Comparison of ENCODE assay signal across 1 cellular context in the genomic region with DNA sequence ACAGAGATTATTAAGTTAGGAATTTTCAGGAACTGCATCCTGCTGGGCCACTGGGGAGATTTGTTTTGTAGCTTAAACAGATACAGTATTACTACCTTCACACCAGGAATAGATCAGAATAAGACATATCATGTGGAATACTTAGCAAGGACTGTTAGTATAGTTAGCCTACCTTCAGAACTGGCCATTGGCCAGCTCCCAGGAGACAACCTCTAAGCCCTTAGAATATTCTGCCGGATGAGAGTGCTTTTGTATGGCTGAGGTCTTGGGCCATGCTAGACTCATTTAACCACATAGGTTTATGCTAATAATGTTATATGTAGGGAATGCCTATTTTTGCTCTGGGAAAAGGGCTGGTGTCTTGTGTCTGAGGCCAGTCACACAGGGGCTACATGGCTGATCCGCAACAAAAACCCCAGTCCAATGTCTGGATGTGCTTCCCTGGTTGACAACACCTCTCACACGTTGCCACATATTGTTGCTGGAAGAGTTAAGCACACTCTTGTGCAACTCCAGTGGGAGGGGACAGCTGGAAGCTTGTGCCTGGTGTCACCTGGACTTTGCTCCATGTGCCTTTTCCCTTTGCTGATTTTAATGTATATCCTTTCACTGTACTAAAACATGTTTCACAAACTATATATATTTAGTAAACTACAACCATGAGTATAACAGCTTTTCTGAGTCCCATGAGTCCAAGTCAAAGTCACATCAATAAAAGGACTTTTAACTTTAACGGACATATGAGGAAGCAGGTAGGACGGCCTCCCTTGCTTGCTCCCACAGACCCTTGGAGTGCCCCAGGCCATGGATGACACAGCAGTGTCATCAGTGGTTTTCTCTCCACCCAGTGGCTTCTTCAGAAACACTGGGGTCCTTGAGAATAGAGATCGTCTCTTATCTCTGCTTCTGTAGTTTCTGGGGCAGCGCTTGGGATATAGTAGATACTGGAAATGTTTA.
A peak's percentile ranks its signal among the peaks of the same experiment; 100 is the strongest.
TF ChIP-seq lines count a peak whose summit lies in the region.

No MANE protein-coding gene starts in this region.

TF ChIP-seq in HepG2, 621 proteins besides CTCF, POLR2A, EP300 and RAD21 (continued from another document and continues in another):
- TF ChIP-seq ATF2 (CRISPR knock-in tag; IDR thresholded peaks at IDR 0.05) (peak; percentile 82), PATZ1 (CRISPR knock-in tag; IDR thresholded peaks at IDR 0.05) (peak; percentile 88), PHF20 (CRISPR knock-in tag; IDR thresholded peaks at IDR 0.05) (no peak), ZNF782 (CRISPR knock-in tag; IDR thresholded peaks at IDR 0.05; ENCODE audit: borderline replicate concordance) (no peak; the same call in 1 of the 2 replicates), ZNF326 (CRISPR knock-in tag; IDR thresholded peaks at IDR 0.05; ENCODE audit: borderline replicate concordance) (no peak), ZSCAN21 (CRISPR knock-in tag; IDR thresholded peaks at IDR 0.05; ENCODE audit: borderline replicate concordance) (0 out of 2 replicates have a peak, but pooled peaks have one; percentile 58), ZNF713 (CRISPR knock-in tag; IDR thresholded peaks at IDR 0.05) (no peak), PHF21A (CRISPR knock-in tag; IDR thresholded peaks at IDR 0.05) (peak; percentile 86; the same call in 1 of the 2 replicates), ATF7-NPFF (CRISPR knock-in tag; IDR thresholded peaks at IDR 0.05; ENCODE audit: low read depth) (0 out of 2 replicates have a peak, but pooled peaks have one; percentile 61), ZNF468 (CRISPR knock-in tag; IDR thresholded peaks at IDR 0.05) (no peak), PCBP1 (IDR thresholded peaks at IDR 0.05; ENCODE audit: borderline replicate concordance, low read depth, low read length) (no peak), SMC3 (IDR thresholded peaks at IDR 0.05; ENCODE audit: low read length) (0 out of 2 replicates have a peak, but pooled peaks have one; percentile 49), KDM3A (CRISPR knock-in tag; IDR thresholded peaks at IDR 0.05; ENCODE audit: low read depth) (peak; percentile 77; the same call in 1 of the 2 replicates), ZNF350 (CRISPR knock-in tag; IDR thresholded peaks at IDR 0.05; ENCODE audit: borderline replicate concordance, low read depth) (peak; percentile 85), ZNF225 (CRISPR knock-in tag; IDR thresholded peaks at IDR 0.05) (no peak), U2AF1 (optimal IDR thresholded peaks at IDR 0.05; ENCODE audit: low read depth, low read length) (no peak), RBAK (CRISPR knock-in tag; IDR thresholded peaks at IDR 0.05) (peak; percentile 77), KLF6 (CRISPR knock-in tag; IDR thresholded peaks at IDR 0.05) (peak; percentile 93; the same call in 1 of the 2 replicates), ZNF569 (CRISPR knock-in tag; IDR thresholded peaks at IDR 0.05; ENCODE audit: borderline replicate concordance) (0 out of 2 replicates have a peak, but pooled peaks have one; percentile 54), ZNF546 (CRISPR knock-in tag; conservative IDR thresholded peaks at IDR 0.05) (no peak), JDP2 (CRISPR knock-in tag; IDR thresholded peaks at IDR 0.05; ENCODE audit: borderline replicate concordance) (no peak), HINFP (CRISPR knock-in tag; IDR thresholded peaks at IDR 0.05; ENCODE audit: low read depth) (0 out of 2 replicates have a peak, but pooled peaks have one; percentile 49), ZNF143 (CRISPR knock-in tag; IDR thresholded peaks at IDR 0.05) (peak; percentile 41; the same call in 1 of the 2 replicates), BRD4 (CRISPR knock-in tag; IDR thresholded peaks at IDR 0.05) (peak; percentile 96), BCL6 (CRISPR knock-in tag; IDR thresholded peaks at IDR 0.05) (peak; percentile 81; the same call in 1 of the 2 replicates), TRIM24 (CRISPR knock-in tag; IDR thresholded peaks at IDR 0.05) (peak; percentile 76), ZFP91 (CRISPR knock-in tag; IDR thresholded peaks at IDR 0.05; ENCODE audit: borderline replicate concordance) (peak; percentile 56; the same call in 1 of the 2 replicates), ZFY (CRISPR knock-in tag; IDR thresholded peaks at IDR 0.05) (peak; percentile 50), ZNF10 (CRISPR knock-in tag; IDR thresholded peaks at IDR 0.05; ENCODE audit: borderline replicate concordance, low read depth) (no peak), FOXP1 (IDR thresholded peaks at IDR 0.05) (peak; percentile 87), FOXP1 (CRISPR knock-in tag; IDR thresholded peaks at IDR 0.05) (peak; percentile 92), FOXA1 (IDR thresholded peaks at IDR 0.05) (no peak), FOXA1 (CRISPR knock-in tag; IDR thresholded peaks at IDR 0.05) (peak; percentile 71), ZNF75D (CRISPR knock-in tag; IDR thresholded peaks at IDR 0.05; ENCODE audit: borderline replicate concordance) (no peak), ZNF652 (CRISPR knock-in tag; IDR thresholded peaks at IDR 0.05; ENCODE audit: borderline replicate concordance, low read depth) (peak; percentile 98), ARID2 (CRISPR knock-in tag; IDR thresholded peaks at IDR 0.05; ENCODE audit: borderline replicate concordance) (peak; percentile 79; the same call in 1 of the 2 replicates), BATF2 (CRISPR knock-in tag; IDR thresholded peaks at IDR 0.05) (no peak)
- TF ChIP-seq, protein P1, sequence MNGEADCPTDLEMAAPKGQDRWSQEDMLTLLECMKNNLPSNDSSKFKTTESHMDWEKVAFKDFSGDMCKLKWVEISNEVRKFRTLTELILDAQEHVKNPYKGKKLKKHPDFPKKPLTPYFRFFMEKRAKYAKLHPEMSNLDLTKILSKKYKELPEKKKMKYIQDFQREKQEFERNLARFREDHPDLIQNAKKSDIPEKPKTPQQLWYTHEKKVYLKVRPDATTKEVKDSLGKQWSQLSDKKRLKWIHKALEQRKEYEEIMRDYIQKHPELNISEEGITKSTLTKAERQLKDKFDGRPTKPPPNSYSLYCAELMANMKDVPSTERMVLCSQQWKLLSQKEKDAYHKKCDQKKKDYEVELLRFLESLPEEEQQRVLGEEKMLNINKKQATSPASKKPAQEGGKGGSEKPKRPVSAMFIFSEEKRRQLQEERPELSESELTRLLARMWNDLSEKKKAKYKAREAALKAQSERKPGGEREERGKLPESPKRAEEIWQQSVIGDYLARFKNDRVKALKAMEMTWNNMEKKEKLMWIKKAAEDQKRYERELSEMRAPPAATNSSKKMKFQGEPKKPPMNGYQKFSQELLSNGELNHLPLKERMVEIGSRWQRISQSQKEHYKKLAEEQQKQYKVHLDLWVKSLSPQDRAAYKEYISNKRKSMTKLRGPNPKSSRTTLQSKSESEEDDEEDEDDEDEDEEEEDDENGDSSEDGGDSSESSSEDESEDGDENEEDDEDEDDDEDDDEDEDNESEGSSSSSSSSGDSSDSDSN (CRISPR knock-in tag; IDR thresholded peaks at IDR 0.05) = peak; percentile 39; the same call in 1 of the 2 replicates
- TF ChIP-seq, protein P2, sequence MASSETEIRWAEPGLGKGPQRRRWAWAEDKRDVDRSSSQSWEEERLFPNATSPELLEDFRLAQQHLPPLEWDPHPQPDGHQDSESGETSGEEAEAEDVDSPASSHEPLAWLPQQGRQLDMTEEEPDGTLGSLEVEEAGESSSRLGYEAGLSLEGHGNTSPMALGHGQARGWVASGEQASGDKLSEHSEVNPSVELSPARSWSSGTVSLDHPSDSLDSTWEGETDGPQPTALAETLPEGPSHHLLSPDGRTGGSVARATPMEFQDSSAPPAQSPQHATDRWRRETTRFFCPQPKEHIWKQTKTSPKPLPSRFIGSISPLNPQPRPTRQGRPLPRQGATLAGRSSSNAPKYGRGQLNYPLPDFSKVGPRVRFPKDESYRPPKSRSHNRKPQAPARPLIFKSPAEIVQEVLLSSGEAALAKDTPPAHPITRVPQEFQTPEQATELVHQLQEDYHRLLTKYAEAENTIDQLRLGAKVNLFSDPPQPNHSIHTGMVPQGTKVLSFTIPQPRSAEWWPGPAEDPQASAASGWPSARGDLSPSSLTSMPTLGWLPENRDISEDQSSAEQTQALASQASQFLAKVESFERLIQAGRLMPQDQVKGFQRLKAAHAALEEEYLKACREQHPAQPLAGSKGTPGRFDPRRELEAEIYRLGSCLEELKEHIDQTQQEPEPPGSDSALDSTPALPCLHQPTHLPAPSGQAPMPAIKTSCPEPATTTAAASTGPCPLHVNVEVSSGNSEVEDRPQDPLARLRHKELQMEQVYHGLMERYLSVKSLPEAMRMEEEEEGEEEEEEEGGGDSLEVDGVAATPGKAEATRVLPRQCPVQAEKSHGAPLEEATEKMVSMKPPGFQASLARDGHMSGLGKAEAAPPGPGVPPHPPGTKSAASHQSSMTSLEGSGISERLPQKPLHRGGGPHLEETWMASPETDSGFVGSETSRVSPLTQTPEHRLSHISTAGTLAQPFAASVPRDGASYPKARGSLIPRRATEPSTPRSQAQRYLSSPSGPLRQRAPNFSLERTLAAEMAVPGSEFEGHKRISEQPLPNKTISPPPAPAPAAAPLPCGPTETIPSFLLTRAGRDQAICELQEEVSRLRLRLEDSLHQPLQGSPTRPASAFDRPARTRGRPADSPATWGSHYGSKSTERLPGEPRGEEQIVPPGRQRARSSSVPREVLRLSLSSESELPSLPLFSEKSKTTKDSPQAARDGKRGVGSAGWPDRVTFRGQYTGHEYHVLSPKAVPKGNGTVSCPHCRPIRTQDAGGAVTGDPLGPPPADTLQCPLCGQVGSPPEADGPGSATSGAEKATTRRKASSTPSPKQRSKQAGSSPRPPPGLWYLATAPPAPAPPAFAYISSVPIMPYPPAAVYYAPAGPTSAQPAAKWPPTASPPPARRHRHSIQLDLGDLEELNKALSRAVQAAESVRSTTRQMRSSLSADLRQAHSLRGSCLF (CRISPR knock-in tag; IDR thresholded peaks at IDR 0.05; ENCODE audit: borderline replicate concordance) = no peak
- TF ChIP-seq, protein P3, sequence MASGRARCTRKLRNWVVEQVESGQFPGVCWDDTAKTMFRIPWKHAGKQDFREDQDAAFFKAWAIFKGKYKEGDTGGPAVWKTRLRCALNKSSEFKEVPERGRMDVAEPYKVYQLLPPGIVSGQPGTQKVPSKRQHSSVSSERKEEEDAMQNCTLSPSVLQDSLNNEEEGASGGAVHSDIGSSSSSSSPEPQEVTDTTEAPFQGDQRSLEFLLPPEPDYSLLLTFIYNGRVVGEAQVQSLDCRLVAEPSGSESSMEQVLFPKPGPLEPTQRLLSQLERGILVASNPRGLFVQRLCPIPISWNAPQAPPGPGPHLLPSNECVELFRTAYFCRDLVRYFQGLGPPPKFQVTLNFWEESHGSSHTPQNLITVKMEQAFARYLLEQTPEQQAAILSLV (CRISPR knock-in tag; IDR thresholded peaks at IDR 0.05; ENCODE audit: borderline replicate concordance) = 0 out of 2 replicates have a peak, but pooled peaks have one; percentile 75
- TF ChIP-seq, protein P4, sequence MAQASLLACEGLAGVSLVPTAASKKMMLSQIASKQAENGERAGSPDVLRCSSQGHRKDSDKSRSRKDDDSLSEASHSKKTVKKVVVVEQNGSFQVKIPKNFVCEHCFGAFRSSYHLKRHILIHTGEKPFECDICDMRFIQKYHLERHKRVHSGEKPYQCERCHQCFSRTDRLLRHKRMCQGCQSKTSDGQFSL (CRISPR knock-in tag; IDR thresholded peaks at IDR 0.05) = 0 out of 2 replicates have a peak, but pooled peaks have one; percentile 49
- TF ChIP-seq, protein P5, sequence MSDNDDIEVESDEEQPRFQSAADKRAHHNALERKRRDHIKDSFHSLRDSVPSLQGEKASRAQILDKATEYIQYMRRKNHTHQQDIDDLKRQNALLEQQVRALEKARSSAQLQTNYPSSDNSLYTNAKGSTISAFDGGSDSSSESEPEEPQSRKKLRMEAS (IDR thresholded peaks at IDR 0.05) = peak; percentile 90
